26 cellular contexts compared by ENCODE assay signal in genomic region chr9:93115486-93115885, GRCh38. TPM values are rescaled to one million over a fixed set of nuclear protein-coding genes. Genes with fewer than 3 reads are reported as not detected.
DNase-seq lines count a peak whose midpoint lies in the region; ATAC-seq, FAIRE-seq and TF ChIP-seq lines count a peak whose summit lies in the region.
"Had no signal": no experiment of that assay in that cellular context is flagged by ENCODE, and none has a peak within 500 bp of the region (broad histone marks: within the 10 kb centered on the region; RNA-seq: fewer than 3 reads in every experiment).

No MANE protein-coding gene starts in this region.

- no peak overlapping the region for H3K23ac ChIP-seq in IMR-90 (ENCODE audit: low read depth, low read length)

- H4K8ac ChIP-seq in IMR-90 (ENCODE audit: low read depth in 2 of 2, low read length in 2 of 2) = no peak overlapping the region

- H2AFZ ChIP-seq in IMR-90 (replicated peaks; ENCODE audit: low read length, poor library complexity) = no peak overlapping the region

- POLR2A ChIA-PET in IMR-90 (lab: Charles Lee; ENCODE audit: unreplicated experiment) = no interaction called here

- H2BK15ac ChIP-seq in IMR-90 (ENCODE audit: low read depth, low read length) = no peak overlapping the region; the same call in 2 of the 3 replicates

- H4K5ac ChIP-seq in IMR-90 (ENCODE audit: low read depth, low read length) = no peak overlapping the region; the same call in 1 of the 2 replicates

- whole genome bisulfite sequencing in IMR-90 (ENCODE audit: extremely low coverage in 2 of 2, insufficient read length in 1 of 2), 2 experiments = 17% methylated on average over 1 of the region's 2 CpGs; no CpG with 5 or more reads in 1 of the 2 experiments

- TF ChIP-seq CTCF in D721Med (IDR thresholded peaks at IDR 0.05; ENCODE audit: insufficient read depth, missing control alignments) = no peak
- no peak for TF ChIP-seq CTCF in IMR-90 (conservative IDR thresholded peaks at IDR 0.05; ENCODE audit: low read depth, low read length)

- H3K36me3 Mint-ChIP-seq in dendritic cell treated with granulocyte-macrophage colony-stimulating factor and Interleukin-4, amounts not matched to agents 40 ng/mL and 50 ng/mL, for 4 days (ENCODE audit: low read depth) = peaks cover 54% of the 10 kb centered on the region
- peaks cover 27% of the 10 kb centered on the region for H3K36me3 Mint-ChIP-seq in stimulated activated memory B cell treated with anti-CD40 and anti-IgM and Interleukin-4, amounts not matched to agents 10 μg/mL and 1 μg/mL and 100 μg/mL, for 72 hours

- no peak overlapping the region for H3K18ac ChIP-seq in IMR-90 (ENCODE audit: low read depth, low read length)

- no TSS peak for BruUV-seq in IMR-90 (replicated peaks; lab: Mats Ljungman, UMichigan)

- H3K14ac ChIP-seq in IMR-90 (replicated peaks; ENCODE audit: low read depth, low read length) = no peak overlapping the region

- H2BK120ac ChIP-seq in IMR-90 (ENCODE audit: low read depth, low read length) = no peak overlapping the region

- peak overlapping the region; percentile 73; the same call in 1 of the 2 replicates for H2AK5ac ChIP-seq in IMR-90 (ENCODE audit: low read depth, low read length)

- H3K36me3 ChIP-seq in IMR-90 (ENCODE audit: control insufficient read depth, insufficient read depth, low read length) = peaks cover 15% of the 10 kb centered on the region
- H3K36me3 ChIP-seq: HAP-1 had no signal

- H3K79me1 ChIP-seq in IMR-90 (ENCODE audit: low read depth in 1 of 2, low read length in 2 of 2) = 0 out of 4 replicates have a peak, but pooled peaks cover 3 to 5% of the 10 kb centered on the region in 2 experiments

- H3K27me3 ChIP-seq in IMR-90 (ENCODE audit: control insufficient read depth, insufficient read depth, low read length) = no peaks in the 10 kb centered on the region

- FAIRE-seq in D721Med (lab: Jason Lieb, UNC) = no peak

- H2BK5ac ChIP-seq in IMR-90 (ENCODE audit: low read depth, low read length, poor library complexity, severe bottlenecking) = no peak overlapping the region

- no peak overlapping the region for H2AK9ac ChIP-seq in IMR-90 (replicated peaks; ENCODE audit: low read depth, low read length, poor library complexity)

- H3K4me1 Mint-ChIP-seq in dendritic cell treated with granulocyte-macrophage colony-stimulating factor and Interleukin-4, amounts not matched to agents 40 ng/mL and 50 ng/mL, for 4 days (ENCODE audit: low read depth) = peaks cover 89% of the 10 kb centered on the region
- peaks cover 44% of the 10 kb centered on the region for H3K4me1 Mint-ChIP-seq in stimulated activated memory B cell treated with anti-CD40 and anti-IgM and Interleukin-4, amounts not matched to agents 10 μg/mL and 1 μg/mL and 100 μg/mL, for 72 hours

- H4K20me1 ChIP-seq in IMR-90 (ENCODE audit: insufficient read depth, low read length) = no peaks in the 10 kb centered on the region; the same call in 1 of the 2 replicates

- TF ChIP-seq RAD21 in IMR-90 (IDR thresholded peaks at IDR 0.05; ENCODE audit: low read length) = no peak

- H3K4ac ChIP-seq in IMR-90 (ENCODE audit: low read depth, low read length) = no peak overlapping the region

- dilution Hi-C loops in IMR-90 (cut with HindIII; ENCODE audit: low sequenced_read_pairs, unreplicated experiment) = no loop called here

- ATAC-seq in IMR-90 (ENCODE audit: low read depth) = no peak
- no peak for ATAC-seq in stimulated activated memory B cell treated with anti-CD40 and anti-IgM and Interleukin-4, amounts not matched to agents 10 μg/mL and 1 μg/mL and 100 μg/mL, for 72 hours
- ATAC-seq in HG02981 (IDR thresholded peaks at IDR 0.05; ENCODE audit: unreplicated experiment) = no peak
- ATAC-seq: activated naive CD8-positive, alpha-beta T cell treated with anti-CD3 and anti-CD28 coated beads, Interleukin-2, amount 50 U/mL, for 24 hours; activated T-cell treated with anti-CD3 and anti-CD28 coated beads, Interleukin-2, amount 50 U/mL, for 4 hours; stimulated activated naive CD8-positive, alpha-beta T cell treated with anti-CD3 and anti-CD28 coated beads, Interleukin-15, amount 100 ng/mL, for 72 hours had no signal

- no peak overlapping the region for H3K4me3 ChIP-seq in IMR-90 (ENCODE audit: insufficient read depth, low read depth, low read length)
- H3K4me3 ChIP-seq: HAP-1, mucosa of descending colon, skin epidermis, thoracic aorta had no signal

- no peaks in the 10 kb centered on the region for H3K27me3 Mint-ChIP-seq in dendritic cell treated with granulocyte-macrophage colony-stimulating factor and Interleukin-4, amounts not matched to agents 40 ng/mL and 50 ng/mL, for 4 days
- no peaks in the 10 kb centered on the region for H3K27me3 Mint-ChIP-seq in stimulated activated memory B cell treated with anti-CD40 and anti-IgM and Interleukin-4, amounts not matched to agents 10 μg/mL and 1 μg/mL and 100 μg/mL, for 72 hours
- H3K27me3 Mint-ChIP-seq: activated naive CD8-positive, alpha-beta T cell treated with anti-CD3 and anti-CD28 coated beads, Interleukin-2, amount 50 U/mL, for 24 hours; stimulated activated naive CD8-positive, alpha-beta T cell treated with anti-CD3 and anti-CD28 coated beads, Interleukin-15, amount 100 ng/mL, for 72 hours had no signal

- in situ Hi-C loops in IMR-90 (cut with MboI; ENCODE audit: low sequenced_read_pairs) = loop anchor here (10.0 to 25.0 kb wide), 2 partner anchors 339 to 447 kb away; partner anchors contain the start of genes FAM120A and FAM120AOS

- H3K4me3 Mint-ChIP-seq in dendritic cell treated with granulocyte-macrophage colony-stimulating factor and Interleukin-4, amounts not matched to agents 40 ng/mL and 50 ng/mL, for 4 days = no peak overlapping the region
- no peak overlapping the region for H3K4me3 Mint-ChIP-seq in stimulated activated memory B cell treated with anti-CD40 and anti-IgM and Interleukin-4, amounts not matched to agents 10 μg/mL and 1 μg/mL and 100 μg/mL, for 72 hours
- H3K4me3 Mint-ChIP-seq: activated naive CD8-positive, alpha-beta T cell treated with anti-CD3 and anti-CD28 coated beads, Interleukin-2, amount 50 U/mL, for 24 hours; activated T-cell treated with anti-CD3 and anti-CD28 coated beads, Interleukin-2, amount 50 U/mL, for 4 hours; endodermal cell; nephron; stimulated activated naive CD8-positive, alpha-beta T cell treated with anti-CD3 and anti-CD28 coated beads, Interleukin-15, amount 100 ng/mL, for 72 hours had no signal

- no peak overlapping the region for H3K4me2 ChIP-seq in IMR-90 (ENCODE audit: low read depth, low read length)

- H3K4me1 ChIP-seq in IMR-90 (ENCODE audit: control insufficient read depth, insufficient read depth, low read length) = peaks cover 14% of the 10 kb centered on the region
- H3K4me1 ChIP-seq: HAP-1 had no signal

- H3K9me1 ChIP-seq in IMR-90 (ENCODE audit: insufficient read depth, low read length) = peaks cover 20% of the 10 kb centered on the region

- no peaks in the 10 kb centered on the region for H3K9me3 Mint-ChIP-seq in dendritic cell treated with granulocyte-macrophage colony-stimulating factor and Interleukin-4, amounts not matched to agents 40 ng/mL and 50 ng/mL, for 4 days
- H3K9me3 Mint-ChIP-seq in stimulated activated memory B cell treated with anti-CD40 and anti-IgM and Interleukin-4, amounts not matched to agents 10 μg/mL and 1 μg/mL and 100 μg/mL, for 72 hours = no peaks in the 10 kb centered on the region
- H3K9me3 Mint-ChIP-seq: activated naive CD8-positive, alpha-beta T cell treated with anti-CD3 and anti-CD28 coated beads, Interleukin-2, amount 50 U/mL, for 24 hours; activated T-cell treated with anti-CD3 and anti-CD28 coated beads, Interleukin-2, amount 50 U/mL, for 4 hours; endodermal cell; nephron; stimulated activated naive CD8-positive, alpha-beta T cell treated with anti-CD3 and anti-CD28 coated beads, Interleukin-15, amount 100 ng/mL, for 72 hours had no signal

- no peak overlapping the region for H3K27ac ChIP-seq in IMR-90 (ENCODE audit: insufficient read depth, low read length)

- peak overlapping the region; percentile 90 for H3K27ac Mint-ChIP-seq in dendritic cell treated with granulocyte-macrophage colony-stimulating factor and Interleukin-4, amounts not matched to agents 40 ng/mL and 50 ng/mL, for 4 days
- H3K27ac Mint-ChIP-seq in stimulated activated memory B cell treated with anti-CD40 and anti-IgM and Interleukin-4, amounts not matched to agents 10 μg/mL and 1 μg/mL and 100 μg/mL, for 72 hours = peak overlapping the region; percentile 64
- H3K27ac Mint-ChIP-seq: nephron had no signal

- no peaks in the 10 kb centered on the region for H3K9me3 ChIP-seq in IMR-90 (ENCODE audit: control insufficient read depth, insufficient read depth, low read length)
- H3K9me3 ChIP-seq: HAP-1, mucosa of descending colon, thoracic aorta had no signal

- H3K56ac ChIP-seq in IMR-90 (ENCODE audit: extremely low read depth, insufficient read depth, low read length) = no peak overlapping the region

- no peak overlapping the region for H3K9ac ChIP-seq in IMR-90 (ENCODE audit: low read depth, low read length)

- DNase-seq in D721Med (ENCODE audit: insufficient read length, low spot score) (peak; percentile 12), IMR-90 (no peak), NCI-H446 treated with DMSO at 0.1 percent for 48 hours (lab: John Stamatoyannopoulos, UW) (no peak)
- no peak for DNase-seq in stimulated activated CD4-positive, alpha-beta T cell treated with anti-CD3 and anti-CD28 coated beads, Interleukin-4, amount 100 ng/mL, for 24 hours
- DNase-seq: activated naive CD4-positive, alpha-beta T cell; activated naive CD8-positive, alpha-beta T cell treated with anti-CD3 and anti-CD28 coated beads, Interleukin-2, amount 50 U/mL, for 24 hours; activated T-cell treated with anti-CD3 and anti-CD28 coated beads, Interleukin-2, amount 50 U/mL, for 4 hours; DMS79 treated with DMSO at 0.1 percent for 48 hours; GDM1; KG1; NCI-H1436 treated with DMSO at 0.1 percent for 48 hours; NCI-H345; NCI-H774; stimulated activated naive CD8-positive, alpha-beta T cell treated with anti-CD3 and anti-CD28 coated beads, Interleukin-15, amount 100 ng/mL, for 72 hours; T-helper 1 cell had no signal

- no peak for TF ChIP-seq POLR2A in IMR-90 (IDR thresholded peaks at IDR 0.05; ENCODE audit: low read depth, low read length)

- CTCF ChIA-PET in IMR-90 (lab: Yijun Ruan, JAX) = no interaction called here

- no peak overlapping the region for H4K91ac ChIP-seq in IMR-90 (ENCODE audit: insufficient read depth, low read depth, low read length)

- intact Hi-C loops in IMR-90 (cut with micrococcal nuclease) = no loop called here
- intact Hi-C loops in dendritic cell treated with granulocyte-macrophage colony-stimulating factor and Interleukin-4, amounts not matched to agents 40 ng/mL and 50 ng/mL, for 4 days (cut with micrococcal nuclease) = no loop called here

- H2BK20ac ChIP-seq in IMR-90 (ENCODE audit: low read depth, low read length) = no peak overlapping the region

RNA-seq across cellular contexts. Expression of gene NINJ1, which starts 18.6 kb away (rescaled TPM):
- 21.9 and 24.7 TPM in 2 replicates for total RNA-seq in IMR-90 (2012; rRNA removed)
- polyA plus RNA-seq in IMR-90 (2012; rRNA removed) = 38.1 and 38.8 TPM in 2 replicates
- 16.1 and 60.5 TPM in 2 replicates for polyA plus RNA-seq in IMR-90 (2012; cell fraction: cytosol; rRNA removed)
- 21.8 and 35.9 TPM in 2 replicates for polyA plus RNA-seq in IMR-90 (2012; cell fraction: nucleus; rRNA removed; ENCODE audit: low replicate concordance)

RNA-seq across cellular contexts. Expression of gene CARD19, which starts 19.5 kb away (rescaled TPM):
- 17.4 and 23.3 TPM in 2 replicates for total RNA-seq in IMR-90 (2012; rRNA removed)
- polyA plus RNA-seq in IMR-90 (2012; rRNA removed) = 111 and 126 TPM in 2 replicates
- 120 and 139 TPM in 2 replicates for polyA plus RNA-seq in IMR-90 (2012; cell fraction: cytosol; rRNA removed)
- 103 and 209 TPM in 2 replicates for polyA plus RNA-seq in IMR-90 (2012; cell fraction: nucleus; rRNA removed; ENCODE audit: low replicate concordance)

RNA-seq across cellular contexts. Expression of gene SUSD3, which starts 57.0 kb away (rescaled TPM):
- 0.28 and 0.54 TPM in 2 replicates for total RNA-seq in IMR-90 (2012; rRNA removed)
- 1.0 and 1.5 TPM in 2 replicates for polyA plus RNA-seq in IMR-90 (2012; rRNA removed)
- polyA plus RNA-seq in IMR-90 (2012; cell fraction: cytosol; rRNA removed) = 0.25 and 2.3 TPM in 2 replicates
- polyA plus RNA-seq in IMR-90 (2012; cell fraction: nucleus; rRNA removed; ENCODE audit: low replicate concordance) = 1.2 TPM in 2 replicates
- total RNA-seq: lung microvascular endothelial cell, osteocyte had no signal
